Comparison of ENCODE assay signal across 1 cellular context in the genomic region with DNA sequence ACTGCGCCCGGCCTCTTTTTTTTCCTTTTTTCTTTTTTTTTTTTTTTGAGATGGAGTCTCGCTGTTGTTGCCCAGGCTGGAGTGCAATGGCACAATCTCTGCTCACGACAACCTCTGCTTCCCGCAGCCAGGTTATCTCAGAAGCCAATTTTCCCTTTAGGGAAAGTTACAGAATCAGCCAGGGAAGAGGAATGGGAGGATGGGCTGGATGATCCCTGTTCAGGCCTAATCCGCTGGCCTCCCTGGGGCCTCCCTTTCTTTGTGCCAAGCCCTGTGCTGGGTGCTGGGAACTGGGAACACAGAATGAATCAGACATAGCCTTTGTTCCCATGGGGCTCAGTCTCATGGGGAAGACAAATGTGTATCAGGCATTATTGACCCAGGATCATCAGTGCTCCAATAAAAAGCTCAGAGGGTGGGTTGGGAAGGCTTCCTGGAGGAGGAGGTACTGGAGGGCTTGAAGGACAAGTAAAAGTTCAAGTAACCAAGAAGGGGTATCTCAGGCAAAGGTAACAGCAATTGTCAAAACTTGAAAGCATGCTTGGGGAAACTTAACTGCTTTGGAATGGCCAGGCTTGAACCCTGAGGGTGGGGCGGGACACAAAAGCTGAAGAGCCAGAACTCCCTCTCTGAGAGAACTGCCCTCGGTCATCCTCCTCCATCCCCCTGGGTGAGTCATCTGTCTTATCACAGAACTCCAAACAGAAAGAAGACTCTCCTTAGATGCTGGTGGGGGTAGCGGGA.
TF ChIP-seq lines count a peak whose summit lies in the region.

No MANE protein-coding gene starts in this region.

TF ChIP-seq in GM12878, 131 proteins besides CTCF, POLR2A, EP300 and RAD21:
- TF ChIP-seq MEF2B (IDR thresholded peaks at IDR 0.05; ENCODE audit: partially characterized antibody, poor library complexity, severe bottlenecking), result peak; percentile 44
- TF ChIP-seq, protein P1, sequence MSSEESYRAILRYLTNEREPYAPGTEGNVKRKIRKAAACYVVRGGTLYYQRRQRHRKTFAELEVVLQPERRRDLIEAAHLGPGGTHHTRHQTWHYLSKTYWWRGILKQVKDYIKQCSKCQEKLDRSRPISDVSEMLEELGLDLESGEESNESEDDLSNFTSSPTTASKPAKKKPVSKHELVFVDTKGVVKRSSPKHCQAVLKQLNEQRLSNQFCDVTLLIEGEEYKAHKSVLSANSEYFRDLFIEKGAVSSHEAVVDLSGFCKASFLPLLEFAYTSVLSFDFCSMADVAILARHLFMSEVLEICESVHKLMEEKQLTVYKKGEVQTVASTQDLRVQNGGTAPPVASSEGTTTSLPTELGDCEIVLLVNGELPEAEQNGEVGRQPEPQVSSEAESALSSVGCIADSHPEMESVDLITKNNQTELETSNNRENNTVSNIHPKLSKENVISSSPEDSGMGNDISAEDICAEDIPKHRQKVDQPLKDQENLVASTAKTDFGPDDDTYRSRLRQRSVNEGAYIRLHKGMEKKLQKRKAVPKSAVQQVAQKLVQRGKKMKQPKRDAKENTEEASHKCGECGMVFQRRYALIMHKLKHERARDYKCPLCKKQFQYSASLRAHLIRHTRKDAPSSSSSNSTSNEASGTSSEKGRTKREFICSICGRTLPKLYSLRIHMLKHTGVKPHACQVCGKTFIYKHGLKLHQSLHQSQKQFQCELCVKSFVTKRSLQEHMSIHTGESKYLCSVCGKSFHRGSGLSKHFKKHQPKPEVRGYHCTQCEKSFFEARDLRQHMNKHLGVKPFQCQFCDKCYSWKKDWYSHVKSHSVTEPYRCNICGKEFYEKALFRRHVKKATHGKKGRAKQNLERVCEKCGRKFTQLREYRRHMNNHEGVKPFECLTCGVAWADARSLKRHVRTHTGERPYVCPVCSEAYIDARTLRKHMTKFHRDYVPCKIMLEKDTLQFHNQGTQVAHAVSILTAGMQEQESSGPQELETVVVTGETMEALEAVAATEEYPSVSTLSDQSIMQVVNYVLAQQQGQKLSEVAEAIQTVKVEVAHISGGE (CRISPR knock-in tag; IDR thresholded peaks at IDR 0.05), result no peak
